In genomic region chr6:13026100-13026499, GRCh38 we compare ENCODE assay signal across 17 cellular contexts.
"Had no signal": no experiment of that assay in that cellular context is flagged by ENCODE, and none has a peak within 500 bp of the region (broad histone marks: within the 10 kb centered on the region; RNA-seq: fewer than 3 reads in every experiment).

No MANE protein-coding gene starts in this region.

- H3K27ac ChIP-seq: brain microvascular endothelial cell, hepatocyte, left lung, parathyroid adenoma, tibial nerve, uterus had no signal

- H3K36me3 ChIP-seq: brain microvascular endothelial cell, left lung, tibial nerve, uterus had no signal

- H3K27ac Mint-ChIP-seq: activated CD4-positive, alpha-beta T cell treated with anti-CD3 and anti-CD28 coated beads, Interleukin-2, amount 10 ng/mL, durations not matched to agents 24 days and 14 days; activated naive CD8-positive, alpha-beta T cell; memory B cell; naive thymus-derived CD4-positive, alpha-beta T cell; stimulated activated effector memory CD8-positive, alpha-beta T cell treated with anti-CD3 and anti-CD28 coated beads, Interleukin-12 subunit alpha, Interleukin-12 subunit beta, amount 100 ng/mL, for 72 hours had no signal

- H3K4me2 ChIP-seq: hepatocyte had no signal

- H2AFZ ChIP-seq: hepatocyte, parathyroid adenoma had no signal

- H3K9ac ChIP-seq: parathyroid adenoma had no signal

- H3K4me3 Mint-ChIP-seq: activated CD4-positive, alpha-beta T cell treated with anti-CD3 and anti-CD28 coated beads, Interleukin-2, amount 10 ng/mL, durations not matched to agents 24 days and 14 days; activated naive CD8-positive, alpha-beta T cell; memory B cell; naive thymus-derived CD4-positive, alpha-beta T cell; stimulated activated effector memory CD8-positive, alpha-beta T cell treated with anti-CD3 and anti-CD28 coated beads, Interleukin-12 subunit alpha, Interleukin-12 subunit beta, amount 100 ng/mL, for 72 hours; WTC11 had no signal

- ATAC-seq: mucosa of descending colon; naive thymus-derived CD4-positive, alpha-beta T cell; stimulated activated effector memory CD8-positive, alpha-beta T cell treated with anti-CD3 and anti-CD28 coated beads, Interleukin-12 subunit alpha, Interleukin-12 subunit beta, amount 100 ng/mL, for 72 hours had no signal

- H3K27me3 ChIP-seq: brain microvascular endothelial cell, left lung, tibial nerve, uterus had no signal

- H3K4me1 ChIP-seq: left lung, parathyroid adenoma, uterus had no signal

- H3K36me3 Mint-ChIP-seq: activated naive CD8-positive, alpha-beta T cell; memory B cell; naive thymus-derived CD4-positive, alpha-beta T cell; stimulated activated effector memory CD8-positive, alpha-beta T cell treated with anti-CD3 and anti-CD28 coated beads, Interleukin-12 subunit alpha, Interleukin-12 subunit beta, amount 100 ng/mL, for 72 hours; WTC11 had no signal

- H3K9me3 ChIP-seq: left lung, mucosa of descending colon, tibial nerve, uterus had no signal

- H3K4me3 ChIP-seq: hepatocyte, left lung, mucosa of descending colon, tibial nerve, uterus had no signal

- DNase-seq: activated CD4-positive, alpha-beta T cell treated with anti-CD3 and anti-CD28 coated beads, Interleukin-2, amount 10 ng/mL, durations not matched to agents 24 days and 14 days; activated CD8-positive, alpha-beta memory T cell treated with anti-CD3 and anti-CD28 coated beads for 24 hours; activated gamma-delta T cell treated with Interleukin-2 at 50 U/mL for 16 hours; amniotic stem cell; brain microvascular endothelial cell; left lung; mucosa of descending colon; naive thymus-derived CD4-positive, alpha-beta T cell; T-helper 2 cell; uterus had no signal

- H3K9me3 Mint-ChIP-seq: activated CD4-positive, alpha-beta T cell treated with anti-CD3 and anti-CD28 coated beads, Interleukin-2, amount 10 ng/mL, durations not matched to agents 24 days and 14 days; memory B cell; stimulated activated effector memory CD8-positive, alpha-beta T cell treated with anti-CD3 and anti-CD28 coated beads, Interleukin-12 subunit alpha, Interleukin-12 subunit beta, amount 100 ng/mL, for 72 hours; WTC11 had no signal

- H3K79me2 ChIP-seq: hepatocyte, parathyroid adenoma had no signal

- H3K4me1 Mint-ChIP-seq: activated CD4-positive, alpha-beta T cell treated with anti-CD3 and anti-CD28 coated beads, Interleukin-2, amount 10 ng/mL, durations not matched to agents 24 days and 14 days; memory B cell; stimulated activated effector memory CD8-positive, alpha-beta T cell treated with anti-CD3 and anti-CD28 coated beads, Interleukin-12 subunit alpha, Interleukin-12 subunit beta, amount 100 ng/mL, for 72 hours; WTC11 had no signal
